In the genomic region with DNA sequence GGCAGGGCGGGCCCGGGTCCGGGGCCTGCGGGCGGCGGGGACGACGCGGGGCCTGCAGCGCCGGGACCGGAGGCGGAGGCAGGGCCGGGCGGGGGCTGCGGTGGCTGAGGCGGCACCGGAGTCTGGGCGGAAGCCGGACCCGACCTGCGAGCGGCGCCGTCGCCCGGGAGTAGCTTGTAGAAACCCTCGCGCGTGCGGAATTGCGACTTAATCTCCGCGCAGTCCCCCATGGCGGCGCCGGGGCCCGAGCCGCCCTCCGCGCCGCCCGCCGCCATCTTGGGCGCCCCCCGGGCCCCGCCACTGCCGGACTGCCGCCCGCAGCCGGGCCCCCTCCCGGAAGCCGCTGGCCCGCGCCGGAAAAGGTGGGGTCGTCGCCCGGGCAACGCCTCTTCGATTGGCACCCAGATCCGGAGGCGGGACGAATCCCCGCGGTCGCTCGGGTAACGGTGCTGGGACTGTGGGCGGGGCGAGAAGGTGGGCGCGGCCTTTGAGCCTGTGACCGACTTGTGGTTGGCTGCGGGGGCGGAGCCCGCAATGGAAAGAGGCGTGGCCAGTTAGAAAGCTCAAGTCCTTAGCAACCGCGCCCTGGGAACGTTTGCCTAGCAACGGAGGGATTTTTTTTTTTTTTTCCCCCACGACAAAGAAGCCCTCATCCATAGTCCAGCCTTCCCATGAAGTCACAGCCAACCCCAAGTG, we compare ENCODE assay signal across 8 cellular contexts. TPM values are rescaled to one million over a fixed set of nuclear protein-coding genes. Genes with fewer than 3 reads are reported as not detected.
DNase-seq lines count a peak whose midpoint lies in the region; ATAC-seq and TF ChIP-seq lines count a peak whose summit lies in the region.

A gene with protein sequence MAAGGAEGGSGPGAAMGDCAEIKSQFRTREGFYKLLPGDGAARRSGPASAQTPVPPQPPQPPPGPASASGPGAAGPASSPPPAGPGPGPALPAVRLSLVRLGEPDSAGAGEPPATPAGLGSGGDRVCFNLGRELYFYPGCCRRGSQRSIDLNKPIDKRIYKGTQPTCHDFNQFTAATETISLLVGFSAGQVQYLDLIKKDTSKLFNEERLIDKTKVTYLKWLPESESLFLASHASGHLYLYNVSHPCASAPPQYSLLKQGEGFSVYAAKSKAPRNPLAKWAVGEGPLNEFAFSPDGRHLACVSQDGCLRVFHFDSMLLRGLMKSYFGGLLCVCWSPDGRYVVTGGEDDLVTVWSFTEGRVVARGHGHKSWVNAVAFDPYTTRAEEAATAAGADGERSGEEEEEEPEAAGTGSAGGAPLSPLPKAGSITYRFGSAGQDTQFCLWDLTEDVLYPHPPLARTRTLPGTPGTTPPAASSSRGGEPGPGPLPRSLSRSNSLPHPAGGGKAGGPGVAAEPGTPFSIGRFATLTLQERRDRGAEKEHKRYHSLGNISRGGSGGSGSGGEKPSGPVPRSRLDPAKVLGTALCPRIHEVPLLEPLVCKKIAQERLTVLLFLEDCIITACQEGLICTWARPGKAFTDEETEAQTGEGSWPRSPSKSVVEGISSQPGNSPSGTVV (minus strand): TSS at position 364 of the 696 bp plus-strand sequence. CDS start 89 bp downstream, at position 275.

- WGBS in HUES64: under 1% methylated on average over 83 of the region's 83 CpGs

- H3K9me2 ChIP-seq in OCI-LY1 (ENCODE audit: low read depth, low read length): no peaks in the 10 kb centered on the region

- no peak for TF ChIP-seq CTCF in OCI-LY1 (IDR thresholded peaks at IDR 0.05; ENCODE audit: low read length)

- 0 out of 2 replicates have a peak, but pooled peaks cover 4% of the 10 kb centered on the region for H3K79me2 ChIP-seq in OCI-LY1 (ENCODE audit: insufficient read depth, low read length)

- peak within 1 kb of the TSS; percentile 68; the same call in 1 of the 2 replicates for H3K27ac ChIP-seq in HUES64 (ENCODE audit: low read depth, low read length)
- no peak within 1 kb of the TSS for H3K27ac ChIP-seq in OCI-LY1 (ENCODE audit: low read depth, low read length, poor library complexity, severe bottlenecking)

- peak within 1 kb of the TSS; percentile 93 for H3K4me2 ChIP-seq in OCI-LY1 (ENCODE audit: low read length)

- peaks cover 24% of the 10 kb centered on the region for H3K36me3 ChIP-seq in HUES64 (ENCODE audit: insufficient read depth, low read length)
- peaks cover 28% of the 10 kb centered on the region for H3K36me3 ChIP-seq in OCI-LY1 (ENCODE audit: insufficient read depth, low read length)

- H2AFZ ChIP-seq in OCI-LY1 (ENCODE audit: low read length): no peak within 1 kb of the TSS

- H3K27me3 ChIP-seq in HUES64 (ENCODE audit: insufficient read depth, low read length) (no peaks in the 10 kb centered on the region), OCI-LY1 (ENCODE audit: insufficient read depth, low read length) (no peaks in the 10 kb centered on the region), mononuclear cell (ENCODE audit: insufficient read depth, low read length) (peaks cover 57% of the 10 kb centered on the region)

- H3K9me3 ChIP-seq in HUES64 (ENCODE audit: insufficient read depth, low read depth, low read length) (no peaks in the 10 kb centered on the region), OCI-LY1 (ENCODE audit: low read length) (no peaks in the 10 kb centered on the region), mononuclear cell (ENCODE audit: low read depth, low read length) (no peaks in the 10 kb centered on the region)

- no peaks in the 10 kb centered on the region for H3F3A ChIP-seq in OCI-LY1 (ENCODE audit: insufficient read depth, low read length)

- H3K4me3 ChIP-seq in HUES64 (ENCODE audit: low read length): peak within 1 kb of the TSS; percentile 89
- peak within 1 kb of the TSS; percentile 89 for H3K4me3 ChIP-seq in OCI-LY1 (ENCODE audit: low read depth, low read length, poor library complexity, severe bottlenecking)
- peak within 1 kb of the TSS; percentile 48 for H3K4me3 ChIP-seq in mononuclear cell (ENCODE audit: low read length)

- ATAC-seq in GM21423 (IDR thresholded peaks at IDR 0.05; ENCODE audit: unreplicated experiment): peak; percentile 89

- DNase-seq in Caki2 (ENCODE audit: low read depth) (peak; percentile 99), activated T-cell treated with anti-CD3 and anti-CD28 coated beads for 1 hour (ENCODE audit: low read depth) (peak; percentile 99), epidermal melanocyte (ENCODE audit: insufficient read length, low spot score) (peak; percentile 94)
- DNase-seq in stimulated activated CD8-positive, alpha-beta memory T cell treated with anti-CD3 and anti-CD28 coated beads, Interleukin-4, amount 100 ng/mL, for 1 hour (ENCODE audit: low read depth in 2 of 2, low spot score in 1 of 2): peak; percentile 99

- no peaks in the 10 kb centered on the region; the same call in 1 of the 2 replicates for H3K4me1 ChIP-seq in HUES64 (ENCODE audit: insufficient read depth, low read length)
- peaks cover 16% of the 10 kb centered on the region for H3K4me1 ChIP-seq in OCI-LY1 (ENCODE audit: insufficient read depth, low read length, severe bottlenecking)
- peaks cover 34% of the 10 kb centered on the region for H3K4me1 ChIP-seq in mononuclear cell (ENCODE audit: insufficient read depth, low read length)

- in situ Hi-C loops in Caki2 (cut with HindIII; ENCODE audit: low pct_unique_long_range_greater_than_20kb, low sequenced_read_pairs): no loop called here

- no peaks in the 10 kb centered on the region for H4K20me1 ChIP-seq in OCI-LY1 (ENCODE audit: insufficient read depth, low read length)

- H3K9ac ChIP-seq in HUES64 (ENCODE audit: low read depth, low read length) (peak within 1 kb of the TSS; percentile 92), OCI-LY1 (ENCODE audit: low read length) (peak within 1 kb of the TSS; percentile 81)

RNA-seq across cellular contexts. Expression of the gene that starts here (rescaled TPM):
- 22.3 and 25.6 TPM in 2 replicates for total RNA-seq in Caki2 (2014; rRNA removed; shearing (Covaris generic); ENCODE audit: low replicate concordance)
- 25.0 TPM for polyA plus RNA-seq in HUES64 (2013, experiment 1 of 2)
- 25.9 TPM for polyA plus RNA-seq in HUES64 (2013, experiment 2 of 2)
- total RNA-seq in mononuclear cell: 15.2 TPM
